Comparison of ENCODE assay signal across 2 cellular contexts in genomic region chr6:7566617-7567173, GRCh38.
TF ChIP-seq lines count a peak whose summit lies in the region.

No MANE protein-coding gene starts in this region.

TF ChIP-seq in HepG2, 621 proteins besides CTCF, POLR2A, EP300 and RAD21 (continues in another document):
- TF ChIP-seq KMT2B (CRISPR knock-in tag; IDR thresholded peaks at IDR 0.05) (no peak), FOSL2 (CRISPR knock-in tag; IDR thresholded peaks at IDR 0.05) (no peak), ZNF747 (CRISPR knock-in tag; IDR thresholded peaks at IDR 0.05; ENCODE audit: borderline replicate concordance) (no peak), STAG1 (CRISPR knock-in tag; IDR thresholded peaks at IDR 0.05) (peak; percentile 48), SMAD3 (CRISPR knock-in tag; IDR thresholded peaks at IDR 0.05) (no peak), HOXA3 (CRISPR knock-in tag; IDR thresholded peaks at IDR 0.05) (no peak), CEBPZ (IDR thresholded peaks at IDR 0.05; ENCODE audit: low read length) (no peak)
- TF ChIP-seq, protein P1, sequence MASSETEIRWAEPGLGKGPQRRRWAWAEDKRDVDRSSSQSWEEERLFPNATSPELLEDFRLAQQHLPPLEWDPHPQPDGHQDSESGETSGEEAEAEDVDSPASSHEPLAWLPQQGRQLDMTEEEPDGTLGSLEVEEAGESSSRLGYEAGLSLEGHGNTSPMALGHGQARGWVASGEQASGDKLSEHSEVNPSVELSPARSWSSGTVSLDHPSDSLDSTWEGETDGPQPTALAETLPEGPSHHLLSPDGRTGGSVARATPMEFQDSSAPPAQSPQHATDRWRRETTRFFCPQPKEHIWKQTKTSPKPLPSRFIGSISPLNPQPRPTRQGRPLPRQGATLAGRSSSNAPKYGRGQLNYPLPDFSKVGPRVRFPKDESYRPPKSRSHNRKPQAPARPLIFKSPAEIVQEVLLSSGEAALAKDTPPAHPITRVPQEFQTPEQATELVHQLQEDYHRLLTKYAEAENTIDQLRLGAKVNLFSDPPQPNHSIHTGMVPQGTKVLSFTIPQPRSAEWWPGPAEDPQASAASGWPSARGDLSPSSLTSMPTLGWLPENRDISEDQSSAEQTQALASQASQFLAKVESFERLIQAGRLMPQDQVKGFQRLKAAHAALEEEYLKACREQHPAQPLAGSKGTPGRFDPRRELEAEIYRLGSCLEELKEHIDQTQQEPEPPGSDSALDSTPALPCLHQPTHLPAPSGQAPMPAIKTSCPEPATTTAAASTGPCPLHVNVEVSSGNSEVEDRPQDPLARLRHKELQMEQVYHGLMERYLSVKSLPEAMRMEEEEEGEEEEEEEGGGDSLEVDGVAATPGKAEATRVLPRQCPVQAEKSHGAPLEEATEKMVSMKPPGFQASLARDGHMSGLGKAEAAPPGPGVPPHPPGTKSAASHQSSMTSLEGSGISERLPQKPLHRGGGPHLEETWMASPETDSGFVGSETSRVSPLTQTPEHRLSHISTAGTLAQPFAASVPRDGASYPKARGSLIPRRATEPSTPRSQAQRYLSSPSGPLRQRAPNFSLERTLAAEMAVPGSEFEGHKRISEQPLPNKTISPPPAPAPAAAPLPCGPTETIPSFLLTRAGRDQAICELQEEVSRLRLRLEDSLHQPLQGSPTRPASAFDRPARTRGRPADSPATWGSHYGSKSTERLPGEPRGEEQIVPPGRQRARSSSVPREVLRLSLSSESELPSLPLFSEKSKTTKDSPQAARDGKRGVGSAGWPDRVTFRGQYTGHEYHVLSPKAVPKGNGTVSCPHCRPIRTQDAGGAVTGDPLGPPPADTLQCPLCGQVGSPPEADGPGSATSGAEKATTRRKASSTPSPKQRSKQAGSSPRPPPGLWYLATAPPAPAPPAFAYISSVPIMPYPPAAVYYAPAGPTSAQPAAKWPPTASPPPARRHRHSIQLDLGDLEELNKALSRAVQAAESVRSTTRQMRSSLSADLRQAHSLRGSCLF (CRISPR knock-in tag; IDR thresholded peaks at IDR 0.05; ENCODE audit: borderline replicate concordance) = no peak

TF ChIP-seq in H1, 55 proteins besides CTCF, POLR2A, EP300 and RAD21:
- TF ChIP-seq POLR2AphosphoS5 (IDR thresholded peaks at IDR 0.05; ENCODE audit: low read depth, low read length) (no peak), BRCA1 (IDR thresholded peaks at IDR 0.05; ENCODE audit: low read depth, low read length) (no peak), SIRT6 (IDR thresholded peaks at IDR 0.05; ENCODE audit: low read length) (no peak), TAF1 (IDR thresholded peaks at IDR 0.05; ENCODE audit: low read depth, low read length) (no peak), TAF7 (optimal IDR thresholded peaks at IDR 0.05; ENCODE audit: borderline replicate concordance, low read depth, low read length) (no peak), MAFK (IDR thresholded peaks at IDR 0.05; ENCODE audit: low read depth, low read length) (no peak), BCL11A (IDR thresholded peaks at IDR 0.05; ENCODE audit: low read depth in 2 of 2, low read length in 2 of 2) (no peak), E2F6 (IDR thresholded peaks at IDR 0.05) (no peak), CBX5 (IDR thresholded peaks at IDR 0.05; ENCODE audit: low read depth, low read length) (no peak), POU5F1 (IDR thresholded peaks at IDR 0.05; ENCODE audit: low read depth, low read length) (no peak), USF2 (IDR thresholded peaks at IDR 0.05; ENCODE audit: low read length) (no peak), EZH2 (IDR thresholded peaks at IDR 0.05; ENCODE audit: low read depth, low read length, severe bottlenecking) (no peak), SIN3A (conservative IDR thresholded peaks at IDR 0.05 in 1 of 2, IDR thresholded peaks at IDR 0.05 in 1 of 2; ENCODE audit: low read depth in 1 of 2, low read length in 2 of 2) (no peak), NANOG (IDR thresholded peaks at IDR 0.05; ENCODE audit: insufficient read depth, low read depth, low read length, poor library complexity, severe bottlenecking) (no peak), BACH1 (IDR thresholded peaks at IDR 0.05; ENCODE audit: low read length) (no peak), YY1 (IDR thresholded peaks at IDR 0.05; ENCODE audit: low read depth, low read length) (no peak), NRF1 (IDR thresholded peaks at IDR 0.05; ENCODE audit: low read depth, low read length) (no peak)
- TF ChIP-seq, protein P2, sequence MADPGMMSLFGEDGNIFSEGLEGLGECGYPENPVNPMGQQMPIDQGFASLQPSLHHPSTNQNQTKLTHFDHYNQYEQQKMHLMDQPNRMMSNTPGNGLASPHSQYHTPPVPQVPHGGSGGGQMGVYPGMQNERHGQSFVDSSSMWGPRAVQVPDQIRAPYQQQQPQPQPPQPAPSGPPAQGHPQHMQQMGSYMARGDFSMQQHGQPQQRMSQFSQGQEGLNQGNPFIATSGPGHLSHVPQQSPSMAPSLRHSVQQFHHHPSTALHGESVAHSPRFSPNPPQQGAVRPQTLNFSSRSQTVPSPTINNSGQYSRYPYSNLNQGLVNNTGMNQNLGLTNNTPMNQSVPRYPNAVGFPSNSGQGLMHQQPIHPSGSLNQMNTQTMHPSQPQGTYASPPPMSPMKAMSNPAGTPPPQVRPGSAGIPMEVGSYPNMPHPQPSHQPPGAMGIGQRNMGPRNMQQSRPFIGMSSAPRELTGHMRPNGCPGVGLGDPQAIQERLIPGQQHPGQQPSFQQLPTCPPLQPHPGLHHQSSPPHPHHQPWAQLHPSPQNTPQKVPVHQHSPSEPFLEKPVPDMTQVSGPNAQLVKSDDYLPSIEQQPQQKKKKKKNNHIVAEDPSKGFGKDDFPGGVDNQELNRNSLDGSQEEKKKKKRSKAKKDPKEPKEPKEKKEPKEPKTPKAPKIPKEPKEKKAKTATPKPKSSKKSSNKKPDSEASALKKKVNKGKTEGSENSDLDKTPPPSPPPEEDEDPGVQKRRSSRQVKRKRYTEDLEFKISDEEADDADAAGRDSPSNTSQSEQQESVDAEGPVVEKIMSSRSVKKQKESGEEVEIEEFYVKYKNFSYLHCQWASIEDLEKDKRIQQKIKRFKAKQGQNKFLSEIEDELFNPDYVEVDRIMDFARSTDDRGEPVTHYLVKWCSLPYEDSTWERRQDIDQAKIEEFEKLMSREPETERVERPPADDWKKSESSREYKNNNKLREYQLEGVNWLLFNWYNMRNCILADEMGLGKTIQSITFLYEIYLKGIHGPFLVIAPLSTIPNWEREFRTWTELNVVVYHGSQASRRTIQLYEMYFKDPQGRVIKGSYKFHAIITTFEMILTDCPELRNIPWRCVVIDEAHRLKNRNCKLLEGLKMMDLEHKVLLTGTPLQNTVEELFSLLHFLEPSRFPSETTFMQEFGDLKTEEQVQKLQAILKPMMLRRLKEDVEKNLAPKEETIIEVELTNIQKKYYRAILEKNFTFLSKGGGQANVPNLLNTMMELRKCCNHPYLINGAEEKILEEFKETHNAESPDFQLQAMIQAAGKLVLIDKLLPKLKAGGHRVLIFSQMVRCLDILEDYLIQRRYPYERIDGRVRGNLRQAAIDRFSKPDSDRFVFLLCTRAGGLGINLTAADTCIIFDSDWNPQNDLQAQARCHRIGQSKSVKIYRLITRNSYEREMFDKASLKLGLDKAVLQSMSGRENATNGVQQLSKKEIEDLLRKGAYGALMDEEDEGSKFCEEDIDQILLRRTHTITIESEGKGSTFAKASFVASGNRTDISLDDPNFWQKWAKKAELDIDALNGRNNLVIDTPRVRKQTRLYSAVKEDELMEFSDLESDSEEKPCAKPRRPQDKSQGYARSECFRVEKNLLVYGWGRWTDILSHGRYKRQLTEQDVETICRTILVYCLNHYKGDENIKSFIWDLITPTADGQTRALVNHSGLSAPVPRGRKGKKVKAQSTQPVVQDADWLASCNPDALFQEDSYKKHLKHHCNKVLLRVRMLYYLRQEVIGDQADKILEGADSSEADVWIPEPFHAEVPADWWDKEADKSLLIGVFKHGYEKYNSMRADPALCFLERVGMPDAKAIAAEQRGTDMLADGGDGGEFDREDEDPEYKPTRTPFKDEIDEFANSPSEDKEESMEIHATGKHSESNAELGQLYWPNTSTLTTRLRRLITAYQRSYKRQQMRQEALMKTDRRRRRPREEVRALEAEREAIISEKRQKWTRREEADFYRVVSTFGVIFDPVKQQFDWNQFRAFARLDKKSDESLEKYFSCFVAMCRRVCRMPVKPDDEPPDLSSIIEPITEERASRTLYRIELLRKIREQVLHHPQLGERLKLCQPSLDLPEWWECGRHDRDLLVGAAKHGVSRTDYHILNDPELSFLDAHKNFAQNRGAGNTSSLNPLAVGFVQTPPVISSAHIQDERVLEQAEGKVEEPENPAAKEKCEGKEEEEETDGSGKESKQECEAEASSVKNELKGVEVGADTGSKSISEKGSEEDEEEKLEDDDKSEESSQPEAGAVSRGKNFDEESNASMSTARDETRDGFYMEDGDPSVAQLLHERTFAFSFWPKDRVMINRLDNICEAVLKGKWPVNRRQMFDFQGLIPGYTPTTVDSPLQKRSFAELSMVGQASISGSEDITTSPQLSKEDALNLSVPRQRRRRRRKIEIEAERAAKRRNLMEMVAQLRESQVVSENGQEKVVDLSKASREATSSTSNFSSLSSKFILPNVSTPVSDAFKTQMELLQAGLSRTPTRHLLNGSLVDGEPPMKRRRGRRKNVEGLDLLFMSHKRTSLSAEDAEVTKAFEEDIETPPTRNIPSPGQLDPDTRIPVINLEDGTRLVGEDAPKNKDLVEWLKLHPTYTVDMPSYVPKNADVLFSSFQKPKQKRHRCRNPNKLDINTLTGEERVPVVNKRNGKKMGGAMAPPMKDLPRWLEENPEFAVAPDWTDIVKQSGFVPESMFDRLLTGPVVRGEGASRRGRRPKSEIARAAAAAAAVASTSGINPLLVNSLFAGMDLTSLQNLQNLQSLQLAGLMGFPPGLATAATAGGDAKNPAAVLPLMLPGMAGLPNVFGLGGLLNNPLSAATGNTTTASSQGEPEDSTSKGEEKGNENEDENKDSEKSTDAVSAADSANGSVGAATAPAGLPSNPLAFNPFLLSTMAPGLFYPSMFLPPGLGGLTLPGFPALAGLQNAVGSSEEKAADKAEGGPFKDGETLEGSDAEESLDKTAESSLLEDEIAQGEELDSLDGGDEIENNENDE (IDR thresholded peaks at IDR 0.05; ENCODE audit: insufficient replicate concordance, low read length) = no peak
- TF ChIP-seq, protein P3, sequence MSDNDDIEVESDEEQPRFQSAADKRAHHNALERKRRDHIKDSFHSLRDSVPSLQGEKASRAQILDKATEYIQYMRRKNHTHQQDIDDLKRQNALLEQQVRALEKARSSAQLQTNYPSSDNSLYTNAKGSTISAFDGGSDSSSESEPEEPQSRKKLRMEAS (IDR thresholded peaks at IDR 0.05) = no peak
TF ChIP-seq in H1: peak in this region for 0.
